8 cellular contexts compared by ENCODE assay signal in genomic region chr15:76987896-76988860, GRCh38. TPM values are rescaled to one million over a fixed set of nuclear protein-coding genes. Genes with fewer than 3 reads are reported as not detected.
A peak's percentile ranks its signal among the peaks of the same experiment; 100 is the strongest.
DNase-seq lines count a peak whose midpoint lies in the region; ATAC-seq, FAIRE-seq and TF ChIP-seq lines count a peak whose summit lies in the region.

No MANE protein-coding gene starts in this region.

- no peaks in the 10 kb centered on the region for H3K79me1 ChIP-seq in H1 (ENCODE audit: low read depth, low read length)

- no peak overlapping the region for H2BK12ac ChIP-seq in H1 (ENCODE audit: low read depth, low read length)

- no peak overlapping the region for H2BK120ac ChIP-seq in H1 (replicated peaks; ENCODE audit: low read depth, low read length)

- no peak overlapping the region for H2BK5ac ChIP-seq in H1 (ENCODE audit: low read depth, low read length)

- TF ChIP-seq RAD21 in H1 (IDR thresholded peaks at IDR 0.05 in 1 of 2, conservative IDR thresholded peaks at IDR 0.05 in 1 of 2; ENCODE audit: low read depth in 2 of 2, low read length in 2 of 2) = no peak

- H3K18ac ChIP-seq in H1 (ENCODE audit: extremely low read depth, low read length) = no peak overlapping the region

- H2AK5ac ChIP-seq in H1 (ENCODE audit: low read depth, low read length) = no peak overlapping the region

- H3K4me1 ChIP-seq in H1 (replicated peaks in 1 of 4; ENCODE audit: control insufficient read depth in 3 of 4, insufficient read depth in 4 of 4, low read length in 3 of 4) = peaks cover 0 to 2% (median 0%) of the 10 kb centered on the region in 4 experiments; a peak in 1 of 7 replicates
- H3K4me1 ChIP-seq in prostate gland (replicated peaks) = no peaks in the 10 kb centered on the region

- no peak overlapping the region for H3K4me3 ChIP-seq in H1 (ENCODE audit: extremely low read depth in 1 of 4, insufficient read depth in 2 of 4, low read depth in 3 of 4, low read length in 4 of 4)
- no peak overlapping the region for H3K4me3 ChIP-seq in prostate gland

- POLR2A ChIA-PET in H1 (lab: Charles Lee; ENCODE audit: partially characterized antibody) = no interaction called here

- no peaks in the 10 kb centered on the region for H4K20me1 ChIP-seq in H1 (replicated peaks in 1 of 2; ENCODE audit: control insufficient read depth in 1 of 2, insufficient read depth in 2 of 2, low read length in 2 of 2)

- no peak overlapping the region for H3K14ac ChIP-seq in H1 (ENCODE audit: insufficient read length)

- no peak overlapping the region for H4K91ac ChIP-seq in H1 (replicated peaks; ENCODE audit: insufficient read length, low read length)

- no peaks in the 10 kb centered on the region; a peak in 1 of 7 replicates for H3K27me3 ChIP-seq in H1 (replicated peaks in 1 of 4; ENCODE audit: control insufficient read depth in 3 of 4, extremely low read depth in 1 of 4, insufficient read depth in 3 of 4, low read length in 3 of 4)
- no peaks in the 10 kb centered on the region for H3K27me3 ChIP-seq in prostate gland (replicated peaks; ENCODE audit: insufficient read depth)

- TF ChIP-seq EP300 in H1 (IDR thresholded peaks at IDR 0.05; ENCODE audit: borderline replicate concordance in 1 of 2, low read depth in 2 of 2, low read length in 2 of 2) = no peak

- no peak for TF ChIP-seq POLR2A in H1 (IDR thresholded peaks at IDR 0.05; ENCODE audit: control extremely low read depth in 1 of 2, low read depth in 2 of 2, low read length in 2 of 2)
- TF ChIP-seq POLR2A in prostate gland (IDR thresholded peaks at IDR 0.05) = no peak

- CTCF ChIA-PET in H1 (lab: Charles Lee; ENCODE audit: partially characterized antibody) = interaction anchor here (0.7 to 2.2 kb wide), 7 partner anchors 10 to 106 kb away, joined by 3 to 6 read pairs (median 3); no protein-coding TSS in a partner anchor

- TF ChIP-seq CTCF in H1 (IDR thresholded peaks at IDR 0.05; ENCODE audit: control extremely low read depth in 1 of 3, insufficient read depth in 1 of 3, low read depth in 1 of 3, low read length in 3 of 3) (no peak), prostate gland (IDR thresholded peaks at IDR 0.05) (no peak)

- H4K8ac ChIP-seq in H1 (ENCODE audit: extremely low read depth, insufficient read depth, low read length) = no peak overlapping the region

- H3K4ac ChIP-seq in H1 (replicated peaks; ENCODE audit: insufficient read length, low read depth, low read length) = no peak overlapping the region

- no peak overlapping the region for H3K9ac ChIP-seq in H1 (replicated peaks in 1 of 4; ENCODE audit: extremely low read depth in 1 of 4, low read depth in 3 of 4, low read length in 3 of 4)

- H2BK20ac ChIP-seq in H1 (ENCODE audit: low read length) = no peak overlapping the region

- 84% methylated on average over 10 of the region's 11 CpGs; no CpG with 5 or more reads in 1 of the 2 experiments for WGBS in H1 (ENCODE audit: extremely low coverage in 1 of 2, insufficient coverage in 1 of 2, insufficient read length in 1 of 2, insufficient replicate concordance in 2 of 2, low coverage in 1 of 2, low lambda C conversion rate in 2 of 2, missing lambda C conversion rate in 1 of 2), 2 experiments
- WGBS in prostate gland = 86% methylated on average over 11 of the region's 11 CpGs

- FAIRE-seq in H1 (lab: Jason Lieb, UNC) = no peak

- H3K36me3 ChIP-seq in H1 (ENCODE audit: control insufficient read depth in 2 of 4, insufficient read depth in 4 of 4, low read length in 3 of 4) = no peaks in the 10 kb centered on the region
- no peaks in the 10 kb centered on the region for H3K36me3 ChIP-seq in prostate gland

- DNase-seq in H1 (ENCODE audit: low read depth in 1 of 2, low spot score in 2 of 2) = no peak
- DNase-seq in stimulated activated CD4-positive, alpha-beta T cell treated with anti-CD3 and anti-CD28 coated beads, Interleukin-2, amount 100 ng/mL, for 48 hours = peak; percentile 60 to 69
- no peak for DNase-seq in prostate gland (ENCODE audit: low spot score)
- DNase-seq in HuH-7 (ENCODE audit: low spot score) = no peak
- no peak for DNase-seq in islet precursor cell

- no peak overlapping the region for H3K56ac ChIP-seq in H1 (replicated peaks; ENCODE audit: insufficient read length, low read depth, low read length)

- H2BK15ac ChIP-seq in H1 (ENCODE audit: low read length) = peak overlapping the region; percentile 98; the same call in 1 of the 2 replicates

- H3K9me3 ChIP-seq in H1 (ENCODE audit: insufficient read depth in 2 of 2, low read depth in 1 of 2, low read length in 1 of 2) (no peaks in the 10 kb centered on the region), prostate gland (no peaks in the 10 kb centered on the region)

- no peak overlapping the region for H4K5ac ChIP-seq in H1 (ENCODE audit: insufficient read length, low read depth, low read length)

- intact Hi-C loops in prostate gland (cut with DNase I) = no loop called here

- no peak overlapping the region for H3K4me2 ChIP-seq in H1 (ENCODE audit: insufficient read depth in 1 of 2, low read depth in 2 of 2, low read length in 2 of 2)

- peak overlapping the region; percentile 77; the same call in 1 of the 2 replicates for H2AFZ ChIP-seq in H1 (ENCODE audit: low read length)

- H3K23me2 ChIP-seq in H1 (ENCODE audit: low read depth, low read length) = no peaks in the 10 kb centered on the region

- no peak overlapping the region for H3K23ac ChIP-seq in H1 (ENCODE audit: insufficient read length)

- ATAC-seq in GM18502 (IDR thresholded peaks at IDR 0.05; ENCODE audit: poor library complexity, unreplicated experiment) = peak; percentile 87
- peak; percentile 86 for ATAC-seq in HG02610 (IDR thresholded peaks at IDR 0.05; ENCODE audit: unreplicated experiment)

- H3K27ac ChIP-seq in H1 (ENCODE audit: low read depth, low read length) = no peak overlapping the region
- H3K27ac ChIP-seq in prostate gland = no peak overlapping the region

- no peaks in the 10 kb centered on the region for H3K79me2 ChIP-seq in H1 (ENCODE audit: control insufficient read depth in 1 of 2, insufficient read depth in 2 of 2, low read length in 2 of 2)

TF ChIP-seq in PFSK-1, 5 proteins besides CTCF, POLR2A, EP300 and RAD21 (continues in another document):
- TF ChIP-seq POLR2AphosphoS5 (IDR thresholded peaks at IDR 0.05; ENCODE audit: low read depth, low read length) = no peak

TF ChIP-seq in H1, 55 proteins besides CTCF, POLR2A, EP300 and RAD21:
- TF ChIP-seq NANOG (IDR thresholded peaks at IDR 0.05; ENCODE audit: insufficient read depth, low read depth, low read length, poor library complexity, severe bottlenecking) (no peak), RNF2 (IDR thresholded peaks at IDR 0.05; ENCODE audit: borderline replicate concordance, low read depth, low read length, missing control alignments, poor library complexity, severe bottlenecking) (no peak), PHF8 (conservative IDR thresholded peaks at IDR 0.05; ENCODE audit: low read depth, low read length) (no peak), BRCA1 (IDR thresholded peaks at IDR 0.05; ENCODE audit: low read depth, low read length) (no peak), CHD2 (IDR thresholded peaks at IDR 0.05; ENCODE audit: low read length) (no peak), JUND (IDR thresholded peaks at IDR 0.05; ENCODE audit: low read length) (no peak)

RNA-seq across cellular contexts. Expression of gene PSTPIP1, which starts 6.7 kb away (rescaled TPM):
- not detected for polyA plus RNA-seq in PFSK-1 (2012; ENCODE audit: insufficient read length, low read depth)
- 0.63 and 1.8 TPM in 2 replicates for total RNA-seq in H1 (2021; fragmentation: NEBNext Ultra II Directional; extraction: Animal tissue kit (Norgen Biotek cat#: 25700))
- polyA plus RNA-seq in H1 (2011; rRNA removed) = 1.6 and 3.0 TPM in 2 replicates
- 2.1 TPM for polyA plus RNA-seq in H1 (2011; cell fraction: cytosol; rRNA removed)
- polyA plus RNA-seq in H1 (2011; cell fraction: nucleus; rRNA removed) = 4.1 TPM
- 1.2 to 3.1 TPM (median 2.2 TPM) in 3 of 4 replicates, not detected in the other for polyA plus RNA-seq in H1 (2012, experiment 1 of 2)
- 1.1 TPM for polyA plus RNA-seq in H1 (2012, experiment 2 of 2)
- 0.95 TPM for polyA plus RNA-seq in H1 (2013, experiment 1 of 2)
- 1.7 TPM for polyA plus RNA-seq in H1 (2013, experiment 2 of 2)
- polyA minus RNA-seq in H1 (2011; rRNA and poly(A)+ RNA removed) = 0.32 and 0.60 TPM in 2 replicates
- not detected for polyA minus RNA-seq in H1 (2011; cell fraction: cytosol; rRNA and poly(A)+ RNA removed)
- 1.1 TPM for polyA minus RNA-seq in H1 (2011; cell fraction: nucleus; rRNA and poly(A)+ RNA removed)
- 1 to 10 TPM; 2.1 to 7.0 TPM for total RNA-seq in prostate gland

RNA-seq across cellular contexts. Expression of gene RCN2, which starts 56.6 kb away (rescaled TPM):
- polyA plus RNA-seq in PFSK-1 (2012; ENCODE audit: insufficient read length, low read depth) = 28.6 TPM
- total RNA-seq in H1 (2021; fragmentation: NEBNext Ultra II Directional; extraction: Animal tissue kit (Norgen Biotek cat#: 25700)) = 125 and 137 TPM in 2 replicates
- polyA plus RNA-seq in H1 (2011; rRNA removed) = 33.3 and 65.6 TPM in 2 replicates
- 110 TPM for polyA plus RNA-seq in H1 (2011; cell fraction: cytosol; rRNA removed)
- 51.3 TPM for polyA plus RNA-seq in H1 (2011; cell fraction: nucleus; rRNA removed)
- polyA plus RNA-seq in H1 (2012, experiment 1 of 2) = 66.7 to 117 TPM (median 84.6 TPM) in 4 replicates
- polyA plus RNA-seq in H1 (2012, experiment 2 of 2) = 38.3 TPM
- 154 TPM for polyA plus RNA-seq in H1 (2013, experiment 1 of 2)
- 174 TPM for polyA plus RNA-seq in H1 (2013, experiment 2 of 2)
- polyA minus RNA-seq in H1 (2011; rRNA and poly(A)+ RNA removed) = 19.2 and 31.9 TPM in 2 replicates
- 39.9 TPM for polyA minus RNA-seq in H1 (2011; cell fraction: cytosol; rRNA and poly(A)+ RNA removed)
- polyA minus RNA-seq in H1 (2011; cell fraction: nucleus; rRNA and poly(A)+ RNA removed) = 29.9 TPM
- total RNA-seq in prostate gland = 10 to 100 TPM; 31.4 to 49.5 TPM

Comparison
In these comparisons a context has a peak if more than half of its experiments do, and no peak if none do; other contexts are left out.
1. DNase-seq: peak in stimulated activated CD4-positive, alpha-beta T cell treated with anti-CD3 and anti-CD28 coated beads, Interleukin-2, amount 100 ng/mL, for 48 hours (2 of 2); none in H1 (0 of 2), prostate gland (single experiment), HuH-7 (single experiment) and islet precursor cell (single experiment).